In the genomic region with DNA sequence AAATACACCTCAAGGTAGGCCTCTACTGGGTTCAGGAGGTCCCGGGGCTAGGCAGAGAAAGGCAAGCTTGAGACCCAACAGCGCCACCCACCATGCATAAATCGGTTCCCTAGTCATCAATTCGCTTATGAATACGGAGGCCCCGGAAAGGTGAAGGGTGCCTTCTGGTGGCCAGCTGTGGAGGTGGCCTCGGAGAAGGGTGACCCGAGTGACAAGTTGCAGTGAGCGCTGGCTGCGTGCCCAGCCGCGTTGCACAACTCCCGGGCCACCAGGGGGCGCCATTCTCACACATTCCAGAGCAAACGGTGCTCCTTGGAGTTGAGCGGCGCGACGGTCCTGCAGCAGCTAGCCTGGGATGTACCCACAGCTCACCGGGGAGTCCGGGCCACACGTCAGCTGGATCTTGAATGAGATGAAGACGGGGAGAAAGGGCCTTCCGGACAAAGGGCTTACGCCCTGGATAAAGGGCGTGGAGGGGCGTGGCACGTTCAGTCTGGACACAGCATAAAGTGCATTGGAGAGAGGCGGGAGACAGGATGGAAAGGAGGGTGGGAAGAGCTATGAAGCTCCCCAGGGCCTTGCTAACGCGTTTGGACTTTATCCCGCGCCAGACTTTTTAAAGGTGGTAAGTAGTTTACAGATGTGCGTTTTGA, we compare ENCODE assay signal across 1 cellular context.
TF ChIP-seq lines count a peak whose summit lies in the region.

No MANE protein-coding gene starts in this region.

TF ChIP-seq in HepG2, 621 proteins besides CTCF, POLR2A, EP300 and RAD21 (continued from another document and continues in another):
- TF ChIP-seq, protein P1, sequence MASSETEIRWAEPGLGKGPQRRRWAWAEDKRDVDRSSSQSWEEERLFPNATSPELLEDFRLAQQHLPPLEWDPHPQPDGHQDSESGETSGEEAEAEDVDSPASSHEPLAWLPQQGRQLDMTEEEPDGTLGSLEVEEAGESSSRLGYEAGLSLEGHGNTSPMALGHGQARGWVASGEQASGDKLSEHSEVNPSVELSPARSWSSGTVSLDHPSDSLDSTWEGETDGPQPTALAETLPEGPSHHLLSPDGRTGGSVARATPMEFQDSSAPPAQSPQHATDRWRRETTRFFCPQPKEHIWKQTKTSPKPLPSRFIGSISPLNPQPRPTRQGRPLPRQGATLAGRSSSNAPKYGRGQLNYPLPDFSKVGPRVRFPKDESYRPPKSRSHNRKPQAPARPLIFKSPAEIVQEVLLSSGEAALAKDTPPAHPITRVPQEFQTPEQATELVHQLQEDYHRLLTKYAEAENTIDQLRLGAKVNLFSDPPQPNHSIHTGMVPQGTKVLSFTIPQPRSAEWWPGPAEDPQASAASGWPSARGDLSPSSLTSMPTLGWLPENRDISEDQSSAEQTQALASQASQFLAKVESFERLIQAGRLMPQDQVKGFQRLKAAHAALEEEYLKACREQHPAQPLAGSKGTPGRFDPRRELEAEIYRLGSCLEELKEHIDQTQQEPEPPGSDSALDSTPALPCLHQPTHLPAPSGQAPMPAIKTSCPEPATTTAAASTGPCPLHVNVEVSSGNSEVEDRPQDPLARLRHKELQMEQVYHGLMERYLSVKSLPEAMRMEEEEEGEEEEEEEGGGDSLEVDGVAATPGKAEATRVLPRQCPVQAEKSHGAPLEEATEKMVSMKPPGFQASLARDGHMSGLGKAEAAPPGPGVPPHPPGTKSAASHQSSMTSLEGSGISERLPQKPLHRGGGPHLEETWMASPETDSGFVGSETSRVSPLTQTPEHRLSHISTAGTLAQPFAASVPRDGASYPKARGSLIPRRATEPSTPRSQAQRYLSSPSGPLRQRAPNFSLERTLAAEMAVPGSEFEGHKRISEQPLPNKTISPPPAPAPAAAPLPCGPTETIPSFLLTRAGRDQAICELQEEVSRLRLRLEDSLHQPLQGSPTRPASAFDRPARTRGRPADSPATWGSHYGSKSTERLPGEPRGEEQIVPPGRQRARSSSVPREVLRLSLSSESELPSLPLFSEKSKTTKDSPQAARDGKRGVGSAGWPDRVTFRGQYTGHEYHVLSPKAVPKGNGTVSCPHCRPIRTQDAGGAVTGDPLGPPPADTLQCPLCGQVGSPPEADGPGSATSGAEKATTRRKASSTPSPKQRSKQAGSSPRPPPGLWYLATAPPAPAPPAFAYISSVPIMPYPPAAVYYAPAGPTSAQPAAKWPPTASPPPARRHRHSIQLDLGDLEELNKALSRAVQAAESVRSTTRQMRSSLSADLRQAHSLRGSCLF (CRISPR knock-in tag; IDR thresholded peaks at IDR 0.05; ENCODE audit: borderline replicate concordance): no peak
- peak; percentile 77 for TF ChIP-seq ZNF280B (CRISPR knock-in tag; IDR thresholded peaks at IDR 0.05; ENCODE audit: borderline replicate concordance)
- no peak for TF ChIP-seq ZFP36 (IDR thresholded peaks at IDR 0.05; ENCODE audit: borderline replicate concordance, low read depth, low read length, partially characterized antibody)
- TF ChIP-seq SMAD1 (CRISPR knock-in tag; IDR thresholded peaks at IDR 0.05; ENCODE audit: borderline replicate concordance, low read depth): peak; percentile 86; the same call in 1 of the 2 replicates
- no peak for TF ChIP-seq IKZF1 (IDR thresholded peaks at IDR 0.05)
- no peak; the same call in 1 of the 2 replicates for TF ChIP-seq ZNF235 (CRISPR knock-in tag; IDR thresholded peaks at IDR 0.05; ENCODE audit: borderline replicate concordance)
- peak; percentile 57; the same call in 1 of the 2 replicates for TF ChIP-seq NR2C2 (CRISPR knock-in tag; IDR thresholded peaks at IDR 0.05; ENCODE audit: borderline replicate concordance)
- TF ChIP-seq RAD51 (IDR thresholded peaks at IDR 0.05; ENCODE audit: borderline replicate concordance): no peak
- peak; percentile 18; the same call in 1 of the 2 replicates for TF ChIP-seq TCF7 (IDR thresholded peaks at IDR 0.05; ENCODE audit: low read depth)
- TF ChIP-seq SIX4 (CRISPR knock-in tag; IDR thresholded peaks at IDR 0.05): peak; percentile 77; the same call in 1 of the 2 replicates
- TF ChIP-seq ZNF775 (CRISPR knock-in tag; IDR thresholded peaks at IDR 0.05; ENCODE audit: borderline replicate concordance): no peak; the same call in 1 of the 2 replicates
- peak; percentile 49; the same call in 1 of the 2 replicates for TF ChIP-seq MYNN (CRISPR knock-in tag; IDR thresholded peaks at IDR 0.05; ENCODE audit: low read depth)
- TF ChIP-seq U2AF2 (IDR thresholded peaks at IDR 0.05; ENCODE audit: low read depth, low read length): no peak
- no peak for TF ChIP-seq MAFG (CRISPR knock-in tag; IDR thresholded peaks at IDR 0.05)
- TF ChIP-seq ZFP37 (CRISPR knock-in tag; IDR thresholded peaks at IDR 0.05; ENCODE audit: borderline replicate concordance): peak; percentile 92
- peak; percentile 83 for TF ChIP-seq THAP11 (CRISPR knock-in tag; IDR thresholded peaks at IDR 0.05)
- peak; percentile 96 for TF ChIP-seq MEIS2 (CRISPR knock-in tag; IDR thresholded peaks at IDR 0.05)
- peak; percentile 90 for TF ChIP-seq HOXD1 (CRISPR knock-in tag; IDR thresholded peaks at IDR 0.05)
- no peak for TF ChIP-seq SYNCRIP (IDR thresholded peaks at IDR 0.05; ENCODE audit: insufficient read depth, low read depth, low read length)
- no peak for TF ChIP-seq ZNF879 (CRISPR knock-in tag; IDR thresholded peaks at IDR 0.05)
- TF ChIP-seq TCF7L2 (IDR thresholded peaks at IDR 0.05; ENCODE audit: low read depth, low read length): no peak
- no peak for TF ChIP-seq FOXM1 (CRISPR knock-in tag; IDR thresholded peaks at IDR 0.05)
- TF ChIP-seq ZNF788 (CRISPR knock-in tag; IDR thresholded peaks at IDR 0.05; ENCODE audit: borderline replicate concordance): peak; percentile 96; the same call in 1 of the 2 replicates
- no peak for TF ChIP-seq MATR3 (CRISPR knock-in tag; IDR thresholded peaks at IDR 0.05)
- TF ChIP-seq PHF21A (CRISPR knock-in tag; IDR thresholded peaks at IDR 0.05): peak; percentile 90
- TF ChIP-seq, protein P2, sequence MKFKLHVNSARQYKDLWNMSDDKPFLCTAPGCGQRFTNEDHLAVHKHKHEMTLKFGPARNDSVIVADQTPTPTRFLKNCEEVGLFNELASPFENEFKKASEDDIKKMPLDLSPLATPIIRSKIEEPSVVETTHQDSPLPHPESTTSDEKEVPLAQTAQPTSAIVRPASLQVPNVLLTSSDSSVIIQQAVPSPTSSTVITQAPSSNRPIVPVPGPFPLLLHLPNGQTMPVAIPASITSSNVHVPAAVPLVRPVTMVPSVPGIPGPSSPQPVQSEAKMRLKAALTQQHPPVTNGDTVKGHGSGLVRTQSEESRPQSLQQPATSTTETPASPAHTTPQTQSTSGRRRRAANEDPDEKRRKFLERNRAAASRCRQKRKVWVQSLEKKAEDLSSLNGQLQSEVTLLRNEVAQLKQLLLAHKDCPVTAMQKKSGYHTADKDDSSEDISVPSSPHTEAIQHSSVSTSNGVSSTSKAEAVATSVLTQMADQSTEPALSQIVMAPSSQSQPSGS (CRISPR knock-in tag; IDR thresholded peaks at IDR 0.05): peak; percentile 96
- no peak for TF ChIP-seq ATF1 (CRISPR knock-in tag; IDR thresholded peaks at IDR 0.05)
- peak; percentile 92; the same call in 1 of the 2 replicates for TF ChIP-seq RELA (CRISPR knock-in tag; IDR thresholded peaks at IDR 0.05)
- TF ChIP-seq GLI4 (CRISPR knock-in tag; IDR thresholded peaks at IDR 0.05; ENCODE audit: borderline replicate concordance): no peak
- TF ChIP-seq HNF4G (IDR thresholded peaks at IDR 0.05; ENCODE audit: borderline replicate concordance, low read depth, low read length): no peak
- TF ChIP-seq HNF4G (CRISPR knock-in tag; IDR thresholded peaks at IDR 0.05; ENCODE audit: borderline replicate concordance, low read depth): peak; percentile 77
- peak; percentile 71; the same call in 1 of the 2 replicates for TF ChIP-seq ZNF724P (CRISPR knock-in tag; IDR thresholded peaks at IDR 0.05; ENCODE audit: borderline replicate concordance)
- TF ChIP-seq ZNF296 (CRISPR knock-in tag; conservative IDR thresholded peaks at IDR 0.05): no peak
- 0 out of 2 replicates have a peak, but pooled peaks have one; percentile 36 for TF ChIP-seq SIX1 (CRISPR knock-in tag; IDR thresholded peaks at IDR 0.05; ENCODE audit: borderline replicate concordance)
- 0 out of 2 replicates have a peak, but pooled peaks have one; percentile 47 for TF ChIP-seq ZNF550 (CRISPR knock-in tag; IDR thresholded peaks at IDR 0.05; ENCODE audit: borderline replicate concordance)
- peak; percentile 91 for TF ChIP-seq ARHGAP35 (CRISPR knock-in tag; IDR thresholded peaks at IDR 0.05; ENCODE audit: borderline replicate concordance)
- TF ChIP-seq, protein P3, sequence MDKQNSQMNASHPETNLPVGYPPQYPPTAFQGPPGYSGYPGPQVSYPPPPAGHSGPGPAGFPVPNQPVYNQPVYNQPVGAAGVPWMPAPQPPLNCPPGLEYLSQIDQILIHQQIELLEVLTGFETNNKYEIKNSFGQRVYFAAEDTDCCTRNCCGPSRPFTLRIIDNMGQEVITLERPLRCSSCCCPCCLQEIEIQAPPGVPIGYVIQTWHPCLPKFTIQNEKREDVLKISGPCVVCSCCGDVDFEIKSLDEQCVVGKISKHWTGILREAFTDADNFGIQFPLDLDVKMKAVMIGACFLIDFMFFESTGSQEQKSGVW (CRISPR knock-in tag; IDR thresholded peaks at IDR 0.05; ENCODE audit: borderline replicate concordance): no peak
- TF ChIP-seq MED13 (CRISPR knock-in tag; IDR thresholded peaks at IDR 0.05): peak; percentile 49; the same call in 1 of the 2 replicates
- peak; percentile 83 for TF ChIP-seq ZNF121 (CRISPR knock-in tag; IDR thresholded peaks at IDR 0.05)
- no peak for TF ChIP-seq NFRKB (IDR thresholded peaks at IDR 0.05)
- no peak for TF ChIP-seq ZFP62 (CRISPR knock-in tag; IDR thresholded peaks at IDR 0.05)
- TF ChIP-seq MAFF (IDR thresholded peaks at IDR 0.05; ENCODE audit: low read depth, low read length): peak; percentile 46; the same call in 1 of the 2 replicates
- peak; percentile 87; the same call in 1 of the 2 replicates for TF ChIP-seq ZNF572 (CRISPR knock-in tag; IDR thresholded peaks at IDR 0.05)
- TF ChIP-seq NRL (CRISPR knock-in tag; IDR thresholded peaks at IDR 0.05; ENCODE audit: borderline replicate concordance): peak; percentile 87; the same call in 1 of the 2 replicates
- peak; percentile 30; the same call in 1 of the 2 replicates for TF ChIP-seq PHF20 (CRISPR knock-in tag; IDR thresholded peaks at IDR 0.05)
- no peak for TF ChIP-seq ZNF282 (IDR thresholded peaks at IDR 0.05; ENCODE audit: partially characterized antibody)
- TF ChIP-seq SAP130 (CRISPR knock-in tag; IDR thresholded peaks at IDR 0.05; ENCODE audit: low read depth): peak; percentile 95
- peak; percentile 58; the same call in 1 of the 2 replicates for TF ChIP-seq MAZ (IDR thresholded peaks at IDR 0.05; ENCODE audit: borderline replicate concordance, low read depth, low read length)
- peak; percentile 90 for TF ChIP-seq MAZ (CRISPR knock-in tag; IDR thresholded peaks at IDR 0.05; ENCODE audit: low read depth)
- TF ChIP-seq ZNF644 (CRISPR knock-in tag; IDR thresholded peaks at IDR 0.05; ENCODE audit: low read depth): peak; percentile 65; the same call in 1 of the 2 replicates
- TF ChIP-seq, protein P4, sequence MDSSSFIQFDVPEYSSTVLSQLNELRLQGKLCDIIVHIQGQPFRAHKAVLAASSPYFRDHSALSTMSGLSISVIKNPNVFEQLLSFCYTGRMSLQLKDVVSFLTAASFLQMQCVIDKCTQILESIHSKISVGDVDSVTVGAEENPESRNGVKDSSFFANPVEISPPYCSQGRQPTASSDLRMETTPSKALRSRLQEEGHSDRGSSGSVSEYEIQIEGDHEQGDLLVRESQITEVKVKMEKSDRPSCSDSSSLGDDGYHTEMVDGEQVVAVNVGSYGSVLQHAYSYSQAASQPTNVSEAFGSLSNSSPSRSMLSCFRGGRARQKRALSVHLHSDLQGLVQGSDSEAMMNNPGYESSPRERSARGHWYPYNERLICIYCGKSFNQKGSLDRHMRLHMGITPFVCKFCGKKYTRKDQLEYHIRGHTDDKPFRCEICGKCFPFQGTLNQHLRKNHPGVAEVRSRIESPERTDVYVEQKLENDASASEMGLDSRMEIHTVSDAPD (CRISPR knock-in tag; IDR thresholded peaks at IDR 0.05): no peak; the same call in 1 of the 2 replicates
- peak; percentile 99 for TF ChIP-seq ZSCAN29 (CRISPR knock-in tag; conservative IDR thresholded peaks at IDR 0.05)
- TF ChIP-seq, protein P5, sequence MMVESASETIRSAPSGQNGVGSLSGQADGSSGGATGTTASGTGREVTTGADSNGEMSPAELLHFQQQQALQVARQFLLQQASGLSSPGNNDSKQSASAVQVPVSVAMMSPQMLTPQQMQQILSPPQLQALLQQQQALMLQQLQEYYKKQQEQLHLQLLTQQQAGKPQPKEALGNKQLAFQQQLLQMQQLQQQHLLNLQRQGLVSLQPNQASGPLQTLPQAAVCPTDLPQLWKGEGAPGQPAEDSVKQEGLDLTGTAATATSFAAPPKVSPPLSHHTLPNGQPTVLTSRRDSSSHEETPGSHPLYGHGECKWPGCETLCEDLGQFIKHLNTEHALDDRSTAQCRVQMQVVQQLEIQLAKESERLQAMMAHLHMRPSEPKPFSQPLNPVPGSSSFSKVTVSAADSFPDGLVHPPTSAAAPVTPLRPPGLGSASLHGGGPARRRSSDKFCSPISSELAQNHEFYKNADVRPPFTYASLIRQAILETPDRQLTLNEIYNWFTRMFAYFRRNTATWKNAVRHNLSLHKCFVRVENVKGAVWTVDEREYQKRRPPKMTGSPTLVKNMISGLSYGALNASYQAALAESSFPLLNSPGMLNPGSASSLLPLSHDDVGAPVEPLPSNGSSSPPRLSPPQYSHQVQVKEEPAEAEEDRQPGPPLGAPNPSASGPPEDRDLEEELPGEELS (CRISPR knock-in tag; IDR thresholded peaks at IDR 0.05): peak; percentile 83
- TF ChIP-seq ZNF367 (CRISPR knock-in tag; IDR thresholded peaks at IDR 0.05; ENCODE audit: borderline replicate concordance): no peak
- TF ChIP-seq POLR2G (IDR thresholded peaks at IDR 0.05; ENCODE audit: low read depth, low read length): 0 out of 2 replicates have a peak, but pooled peaks have one; percentile 32
- peak; percentile 68 for TF ChIP-seq RFX5 (IDR thresholded peaks at IDR 0.05; ENCODE audit: low read depth, low read length)
- peak; percentile 98 for TF ChIP-seq ZBTB25 (CRISPR knock-in tag; IDR thresholded peaks at IDR 0.05)
